16 cellular contexts compared by ENCODE assay signal in the genomic region with DNA sequence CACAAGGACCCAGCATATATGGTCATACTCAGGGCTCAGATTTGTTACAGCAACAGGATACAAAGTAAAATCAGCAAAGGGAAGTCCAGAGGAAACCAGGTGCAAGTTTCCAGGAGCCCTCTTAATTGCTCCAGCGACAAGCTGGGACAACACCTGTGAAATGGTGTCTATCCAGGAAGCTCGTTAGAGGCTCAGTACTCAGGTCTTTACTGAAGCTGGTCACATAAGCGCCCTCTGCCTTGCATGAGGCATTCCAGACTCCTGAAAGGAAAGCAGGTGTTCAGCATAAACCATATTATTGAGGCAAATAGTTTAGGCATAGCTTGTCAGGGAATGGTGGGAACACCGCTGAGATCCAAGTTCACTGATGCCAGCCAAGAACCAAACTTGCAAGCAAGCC.
"Had no signal": no experiment of that assay in that cellular context is flagged by ENCODE, and none has a peak within 500 bp of the region (broad histone marks: within the 10 kb centered on the region; RNA-seq: fewer than 3 reads in every experiment).

No MANE protein-coding gene starts in this region.

- H3K36me3 ChIP-seq: ascending aorta, breast epithelium, gastrocnemius medialis, neural progenitor cell, right lobe of liver, stomach, thoracic aorta, upper lobe of right lung had no signal

- H3K27ac ChIP-seq: ascending aorta, breast epithelium, gastrocnemius medialis, neural progenitor cell, right lobe of liver, stomach, thoracic aorta, upper lobe of right lung had no signal

- H2AFZ ChIP-seq: neural progenitor cell had no signal

- H3K4me2 ChIP-seq: neural progenitor cell, smooth muscle cell had no signal

- H3K4me3 Mint-ChIP-seq: activated naive CD4-positive, alpha-beta T cell treated with anti-CD3 and anti-CD28 coated beads, Interleukin-2, amount 10 ng/mL, durations not matched to agents 7 days and 5 days; effector memory CD8-positive, alpha-beta T cell; naive B cell; neural progenitor cell had no signal

- H3K9me3 ChIP-seq: ascending aorta, breast epithelium, gastrocnemius medialis, right lobe of liver, stomach, thoracic aorta, upper lobe of right lung had no signal

- DNase-seq: activated naive CD4-positive, alpha-beta T cell treated with anti-CD3 and anti-CD28 coated beads, Interleukin-2, amount 10 ng/mL, durations not matched to agents 7 days and 5 days; cerebellar nuclear complex; dermis blood vessel endothelial cell; effector memory CD8-positive, alpha-beta T cell; gastrocnemius medialis; islet precursor cell; naive B cell; right lobe of liver; stomach; upper lobe of right lung had no signal

- H3K4me3 ChIP-seq: ascending aorta, breast epithelium, gastrocnemius medialis, neural progenitor cell, right lobe of liver, smooth muscle cell, stomach, thoracic aorta, upper lobe of right lung had no signal

- H3K4me1 ChIP-seq: ascending aorta, breast epithelium, gastrocnemius medialis, neural progenitor cell, right lobe of liver, stomach, upper lobe of right lung had no signal

- H3K27ac Mint-ChIP-seq: activated naive CD4-positive, alpha-beta T cell treated with anti-CD3 and anti-CD28 coated beads, Interleukin-2, amount 10 ng/mL, durations not matched to agents 7 days and 5 days; effector memory CD8-positive, alpha-beta T cell; neural progenitor cell had no signal

- H3K4me1 Mint-ChIP-seq: activated naive CD4-positive, alpha-beta T cell treated with anti-CD3 and anti-CD28 coated beads, Interleukin-2, amount 10 ng/mL, durations not matched to agents 7 days and 5 days; naive B cell; neural progenitor cell had no signal

- H3K27me3 ChIP-seq: ascending aorta, breast epithelium, gastrocnemius medialis, neural progenitor cell, right lobe of liver, stomach, upper lobe of right lung had no signal

- H3K9me3 Mint-ChIP-seq: activated naive CD4-positive, alpha-beta T cell treated with anti-CD3 and anti-CD28 coated beads, Interleukin-2, amount 10 ng/mL, durations not matched to agents 7 days and 5 days; effector memory CD8-positive, alpha-beta T cell; naive B cell; neural progenitor cell had no signal

- H3K9ac ChIP-seq: neural progenitor cell had no signal

- ATAC-seq: effector memory CD8-positive, alpha-beta T cell; gastrocnemius medialis; left lobe of liver; right lobe of liver; upper lobe of right lung had no signal

- H3K36me3 Mint-ChIP-seq: activated naive CD4-positive, alpha-beta T cell treated with anti-CD3 and anti-CD28 coated beads, Interleukin-2, amount 10 ng/mL, durations not matched to agents 7 days and 5 days; naive B cell; neural progenitor cell had no signal
